8 cellular contexts compared by ENCODE assay signal in the genomic region with DNA sequence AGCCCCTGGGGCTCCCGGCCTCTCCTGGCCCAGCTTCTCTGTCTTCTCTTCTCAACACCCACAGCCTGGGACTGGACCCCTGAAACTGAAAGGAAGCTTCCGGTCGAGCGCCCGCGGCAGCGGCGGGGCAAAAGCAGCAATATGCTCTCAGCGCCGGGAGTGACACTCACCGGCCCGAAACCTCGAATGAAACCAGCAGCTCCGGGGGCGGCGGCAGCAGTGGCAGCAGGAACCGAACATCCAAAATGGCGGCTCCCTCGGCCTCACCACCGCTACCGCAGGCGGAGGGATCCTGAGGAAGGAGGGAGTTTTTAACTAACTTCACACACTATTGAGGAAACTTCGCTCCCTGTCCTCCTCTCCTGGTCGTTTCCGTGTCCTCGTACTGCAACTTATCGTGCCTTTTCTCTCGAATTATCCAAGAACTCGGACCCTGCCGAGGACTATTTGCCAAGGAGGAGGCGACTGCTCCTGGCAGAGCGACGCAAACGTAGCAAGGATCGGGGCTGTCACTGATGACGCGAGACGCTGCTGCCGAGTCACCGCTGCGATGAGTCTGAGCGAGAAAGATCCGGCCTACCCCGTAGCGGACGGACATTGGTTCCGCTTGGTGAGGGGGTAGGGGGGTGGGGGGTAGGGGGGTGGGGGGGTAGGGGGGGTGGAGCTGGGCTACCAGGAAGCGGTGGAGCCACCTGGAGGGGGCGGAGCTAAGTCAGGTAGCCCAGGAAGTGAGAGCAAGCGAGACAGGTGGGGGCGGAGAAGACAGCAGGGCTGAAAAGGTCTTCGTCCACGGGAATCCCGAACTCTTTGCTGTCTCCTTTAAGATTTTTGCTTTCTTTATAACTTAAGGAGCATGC. TPM values are rescaled to one million over a fixed set of nuclear protein-coding genes. Genes with fewer than 3 reads are reported as not detected.
DNase-seq lines count a peak whose midpoint lies in the region; ATAC-seq and TF ChIP-seq lines count a peak whose summit lies in the region.

A gene (minus strand): TSS at position 242 of the 857 bp plus-strand sequence. CDS start 19,355 bp downstream, outside the sequence.

- H3K4me3 Mint-ChIP-seq in T-helper 1 cell treated with Interleukin-12 subunit alpha and Interleukin-12 subunit beta and Interleukin-4 antibody, amounts not matched to agents 30 μg/mL and 1 μg/mL, for 36 hours, result peak within 1 kb of the TSS; percentile 93
- H3K4me3 Mint-ChIP-seq in progenitor cell of endocrine pancreas (ENCODE audit: low read depth), result peak within 1 kb of the TSS; percentile 91

- no peak for TF ChIP-seq CTCF in left ventricle myocardium inferior (IDR thresholded peaks at IDR 0.05; ENCODE audit: borderline replicate concordance)
- TF ChIP-seq CTCF in progenitor cell of endocrine pancreas (IDR thresholded peaks at IDR 0.05; ENCODE audit: unreplicated experiment), result no peak
- TF ChIP-seq CTCF in upper lobe of right lung (IDR thresholded peaks at IDR 0.05), result no peak

- H3K9me3 Mint-ChIP-seq in T-helper 1 cell treated with Interleukin-12 subunit alpha and Interleukin-12 subunit beta and Interleukin-4 antibody, amounts not matched to agents 30 μg/mL and 1 μg/mL, for 36 hours, result no peaks in the 10 kb centered on the region
- H3K9me3 Mint-ChIP-seq in progenitor cell of endocrine pancreas (ENCODE audit: low read depth), result no peaks in the 10 kb centered on the region

- intact Hi-C loops in left ventricle myocardium inferior (cut with micrococcal nuclease), result no loop called here
- intact Hi-C loops in upper lobe of right lung (cut with DNase I), result no loop called here

- DNase-seq in NCI-H1694 treated with DMSO at 0.1 percent for 48 hours (lab: John Stamatoyannopoulos, UW) (peak; percentile 89), amniotic stem cell (lab: John Stamatoyannopoulos, UW) (peak; percentile 89), left ventricle myocardium inferior (peak; percentile 94), progenitor cell of endocrine pancreas (ENCODE audit: low spot score, unreplicated experiment) (peak; percentile 86), upper lobe of right lung (peak; percentile 97)

- peaks cover 14% of the 10 kb centered on the region for H3K4me1 Mint-ChIP-seq in T-helper 1 cell treated with Interleukin-12 subunit alpha and Interleukin-12 subunit beta and Interleukin-4 antibody, amounts not matched to agents 30 μg/mL and 1 μg/mL, for 36 hours (ENCODE audit: low read depth)
- H3K4me1 Mint-ChIP-seq in progenitor cell of endocrine pancreas (ENCODE audit: low read depth), result peaks cover 10% of the 10 kb centered on the region

- H3K9me3 ChIP-seq in left ventricle myocardium inferior (replicated peaks) (no peaks in the 10 kb centered on the region), upper lobe of right lung (no peaks in the 10 kb centered on the region)

- no peaks in the 10 kb centered on the region for H3K27me3 ChIP-seq in left ventricle myocardium inferior (ENCODE audit: low read depth)
- no peaks in the 10 kb centered on the region for H3K27me3 ChIP-seq in upper lobe of right lung

- H3K36me3 ChIP-seq in left ventricle myocardium inferior (peaks cover 8% of the 10 kb centered on the region), upper lobe of right lung (peaks cover 13% of the 10 kb centered on the region)

- peak within 1 kb of the TSS; percentile 95 for H3K4me3 ChIP-seq in left ventricle myocardium inferior
- peak within 1 kb of the TSS; percentile 99 for H3K4me3 ChIP-seq in upper lobe of right lung

- ATAC-seq in GM18499 (IDR thresholded peaks at IDR 0.05; ENCODE audit: insufficient read depth, unreplicated experiment) (peak; percentile 63), HG02938 (IDR thresholded peaks at IDR 0.05; ENCODE audit: unreplicated experiment) (peak; percentile 69), upper lobe of right lung (peak; percentile 98)

- H3K27ac ChIP-seq in left ventricle myocardium inferior (replicated peaks) (peak within 1 kb of the TSS; percentile 94), upper lobe of right lung (peak within 1 kb of the TSS; percentile 100)

- H3K36me3 Mint-ChIP-seq in T-helper 1 cell treated with Interleukin-12 subunit alpha and Interleukin-12 subunit beta and Interleukin-4 antibody, amounts not matched to agents 30 μg/mL and 1 μg/mL, for 36 hours (ENCODE audit: low read depth), result peaks cover 6% of the 10 kb centered on the region
- H3K36me3 Mint-ChIP-seq in progenitor cell of endocrine pancreas (ENCODE audit: insufficient read depth), result no peaks in the 10 kb centered on the region

- H3K4me1 ChIP-seq in left ventricle myocardium inferior (peaks cover 55% of the 10 kb centered on the region), upper lobe of right lung (peaks cover 34% of the 10 kb centered on the region)

- H3K27ac Mint-ChIP-seq in T-helper 1 cell treated with Interleukin-12 subunit alpha and Interleukin-12 subunit beta and Interleukin-4 antibody, amounts not matched to agents 30 μg/mL and 1 μg/mL, for 36 hours, result peak within 1 kb of the TSS; percentile 90
- peak within 1 kb of the TSS; percentile 100 for H3K27ac Mint-ChIP-seq in progenitor cell of endocrine pancreas

- no peaks in the 10 kb centered on the region for H3K27me3 Mint-ChIP-seq in T-helper 1 cell treated with Interleukin-12 subunit alpha and Interleukin-12 subunit beta and Interleukin-4 antibody, amounts not matched to agents 30 μg/mL and 1 μg/mL, for 36 hours (ENCODE audit: low read depth)
- H3K27me3 Mint-ChIP-seq in progenitor cell of endocrine pancreas, result no peaks in the 10 kb centered on the region

RNA-seq across cellular contexts. Expression of the gene that starts here (rescaled TPM):
- total RNA-seq in left ventricle myocardium inferior, result 30.7 TPM
- 101 and 109 TPM in 2 replicates for total RNA-seq in progenitor cell of endocrine pancreas
- 90.0 TPM for total RNA-seq in upper lobe of right lung

Comparison
In these comparisons a context has a peak if more than half of its experiments do, and no peak if none do; other contexts are left out.
1. Peak in every context shown above with its lines: DNase-seq, ATAC-seq, H3K4me3 ChIP-seq and H3K27ac ChIP-seq.